7 cellular contexts compared by ENCODE assay signal in genomic region chr13:31733709-31734108, GRCh38. TPM values are rescaled to one million over a fixed set of nuclear protein-coding genes. Genes with fewer than 3 reads are reported as not detected.
"Had no signal": no experiment of that assay in that cellular context is flagged by ENCODE, and none has a peak within 500 bp of the region (broad histone marks: within the 10 kb centered on the region; RNA-seq: fewer than 3 reads in every experiment).

No MANE protein-coding gene starts in this region.

- H2AFZ ChIP-seq: GM23338 had no signal

- DNase-seq: H9, KG1 had no signal

- ATAC-seq: GM23338, HCT116, K562 had no signal

- H3K4me3 ChIP-seq: GM23338, K562 had no signal

- H3K4me2 ChIP-seq: GM23338 had no signal

RNA-seq across cellular contexts. Expression of gene RXFP2, which starts 5.6 kb away (rescaled TPM):
- polyA plus RNA-seq: GM23338, H1, IMR-90, K562 had no signal
